23 cellular contexts compared by ENCODE assay signal in the genomic region with DNA sequence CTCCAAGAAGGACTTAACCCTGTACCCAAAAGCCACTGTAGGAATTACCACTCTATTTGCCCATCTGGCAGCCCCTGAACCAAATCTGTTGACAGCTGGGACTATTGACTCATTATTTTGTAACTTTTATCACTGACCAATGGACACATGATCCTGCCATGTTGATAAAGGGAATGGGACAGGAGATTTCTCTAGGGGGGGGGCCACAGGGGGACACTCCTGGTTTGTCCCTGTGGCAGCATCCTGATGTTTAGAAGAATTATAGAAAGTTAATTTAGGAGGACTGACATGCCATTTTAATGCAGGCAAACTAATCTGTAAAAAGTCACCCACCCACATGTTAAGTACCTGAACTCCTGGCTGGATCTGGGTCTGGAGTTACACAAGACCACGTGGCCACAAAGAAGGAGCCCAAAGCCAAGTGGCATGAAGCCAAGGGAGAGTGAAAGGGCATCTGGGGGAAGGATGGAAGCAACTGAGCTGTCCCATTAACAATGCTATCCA.
DNase-seq lines count a peak whose midpoint lies in the region; ATAC-seq and TF ChIP-seq lines count a peak whose summit lies in the region.
"Had no signal": no experiment of that assay in that cellular context is flagged by ENCODE, and none has a peak within 500 bp of the region (broad histone marks: within the 10 kb centered on the region; RNA-seq: fewer than 3 reads in every experiment).

No MANE protein-coding gene starts in this region.

- H3K27me3 ChIP-seq in SK-N-SH (ENCODE audit: insufficient read depth), result no peaks in the 10 kb centered on the region
- H3K27me3 ChIP-seq in mesenchymal stem cell (ENCODE audit: control insufficient read depth in 1 of 2, insufficient read depth in 1 of 2, low read length in 2 of 2), result peaks cover 3 to 5% of the 10 kb centered on the region in 2 experiments
- no peaks in the 10 kb centered on the region for H3K27me3 ChIP-seq in breast epithelium
- H3K27me3 ChIP-seq: BLaER1, neutrophil, upper lobe of left lung had no signal

- POLR2A ChIA-PET in SK-N-SH (lab: Yijun Ruan, JAX), result no interaction called here

- no peak overlapping the region for H2BK12ac ChIP-seq in mesenchymal stem cell (ENCODE audit: low read length in 2 of 2)

- H2BK15ac ChIP-seq in mesenchymal stem cell (ENCODE audit: low read depth, poor library complexity, severe bottlenecking), result no peak overlapping the region

- H2BK5ac ChIP-seq in mesenchymal stem cell (ENCODE audit: low read depth, low read length, poor library complexity, severe bottlenecking), result no peak overlapping the region

- H3K4me2 ChIP-seq in SK-N-SH (no peak overlapping the region), mesenchymal stem cell (ENCODE audit: low read length, poor library complexity, severe bottlenecking) (no peak overlapping the region)
- H3K4me2 ChIP-seq: A549, BLaER1, KMS-11 had no signal

- intact Hi-C loops in breast epithelium (cut with DNase I; ENCODE audit: low total_unique reads), result no loop called here

- H2AFZ ChIP-seq in SK-N-SH (ENCODE audit: low read depth), result no peak overlapping the region
- H2AFZ ChIP-seq in mesenchymal stem cell (ENCODE audit: low read depth, low read length), result no peak overlapping the region

- H3K79me1 ChIP-seq in mesenchymal stem cell (replicated peaks; ENCODE audit: low read length, poor library complexity, severe bottlenecking), result no peaks in the 10 kb centered on the region

- no peak overlapping the region for H4K8ac ChIP-seq in mesenchymal stem cell (ENCODE audit: low read length)

- H3K18ac ChIP-seq in mesenchymal stem cell (ENCODE audit: low read depth in 1 of 2, low read length in 2 of 2), result no peak overlapping the region

- TF ChIP-seq CTCF in SK-N-SH (IDR thresholded peaks at IDR 0.05) (no peak), fibroblast of villous mesenchyme (IDR thresholded peaks at IDR 0.05; ENCODE audit: insufficient read depth, low read depth, low read length) (no peak), breast epithelium (IDR thresholded peaks at IDR 0.05) (no peak)

- no peak overlapping the region for H2AK5ac ChIP-seq in mesenchymal stem cell (ENCODE audit: low read length, severe bottlenecking)

- no peaks in the 10 kb centered on the region for H3K79me2 ChIP-seq in SK-N-SH (ENCODE audit: insufficient read depth)

- no peak overlapping the region for H4K91ac ChIP-seq in mesenchymal stem cell (ENCODE audit: low read length)

- H3K4me1 ChIP-seq in SK-N-SH (ENCODE audit: control insufficient read depth in 1 of 2, insufficient read depth in 2 of 2, low read depth in 1 of 2, low read length in 1 of 2) (peaks cover 5 to 10% of the 10 kb centered on the region in 2 experiments; a peak in 2 of 4 replicates), mesenchymal stem cell (ENCODE audit: control insufficient read depth, insufficient read depth, low read depth, low read length) (peaks cover 2% of the 10 kb centered on the region), breast epithelium (no peaks in the 10 kb centered on the region)
- H3K4me1 ChIP-seq: Caco-2, psoas muscle had no signal

- ATAC-seq in SK-N-SH treated with all-trans-retinoic acid at 6 μM for 48 hours, result no peak
- ATAC-seq in HG03469 (IDR thresholded peaks at IDR 0.05; ENCODE audit: unreplicated experiment), result no peak
- ATAC-seq: A549, psoas muscle had no signal

- H3K36me3 ChIP-seq in SK-N-SH (replicated peaks in 1 of 2; ENCODE audit: control insufficient read depth in 1 of 2, insufficient read depth in 2 of 2, low read length in 1 of 2), result no peaks in the 10 kb centered on the region
- H3K36me3 ChIP-seq in mesenchymal stem cell (ENCODE audit: control insufficient read depth in 1 of 2, insufficient read depth in 2 of 2, low read depth in 1 of 2, low read length in 2 of 2), result no peaks in the 10 kb centered on the region
- no peaks in the 10 kb centered on the region for H3K36me3 ChIP-seq in breast epithelium
- H3K36me3 ChIP-seq: BLaER1, neutrophil, upper lobe of left lung had no signal

- H3F3A ChIP-seq in SK-N-SH (replicated peaks; ENCODE audit: insufficient read depth), result peaks cover 20% of the 10 kb centered on the region

- H3K9me3 ChIP-seq in SK-N-SH (no peaks in the 10 kb centered on the region), mesenchymal stem cell (ENCODE audit: control insufficient read depth, low read length) (no peaks in the 10 kb centered on the region), breast epithelium (no peaks in the 10 kb centered on the region)
- H3K9me3 ChIP-seq: A549, BLaER1, Caco-2, neutrophil, psoas muscle, upper lobe of left lung had no signal

- H3K23ac ChIP-seq in mesenchymal stem cell (ENCODE audit: low read length in 2 of 2), result no peak overlapping the region

- H4K20me1 ChIP-seq in SK-N-SH (ENCODE audit: insufficient read depth), result no peaks in the 10 kb centered on the region
- H4K20me1 ChIP-seq: BLaER1 had no signal

- H3K27ac ChIP-seq in SK-N-SH (ENCODE audit: low read depth in 2 of 2, low read length in 1 of 2), result no peak overlapping the region
- no peak overlapping the region for H3K27ac ChIP-seq in mesenchymal stem cell (ENCODE audit: low read length, poor library complexity, severe bottlenecking)
- H3K27ac ChIP-seq in breast epithelium, result no peak overlapping the region
- H3K27ac ChIP-seq: A549, BLaER1, coronary artery, KMS-11, neutrophil, psoas muscle, skin epidermis, upper lobe of left lung had no signal

- 0% methylated on average over 1 of the region's 1 CpG for WGBS in SK-N-SH (ENCODE audit: low lambda C conversion rate)
- 30% methylated on average over 1 of the region's 1 CpG for WGBS in mesenchymal stem cell

- H3K9me2 ChIP-seq in SK-N-SH, result no peaks in the 10 kb centered on the region

- DNase-seq in SK-N-SH (peak; percentile 12), NCI-H524 treated with DMSO at 0.1 percent for 48 hours (lab: John Stamatoyannopoulos, UW) (peak; percentile 55), fibroblast of villous mesenchyme (ENCODE audit: low read depth) (peak; percentile 34), HCEC 1CT (no peak), mesenchymal stem cell (no peak), breast epithelium (ENCODE audit: low spot score in 2 of 2) (no peak)
- DNase-seq: activated CD4-positive, alpha-beta T cell treated with anti-CD3 and anti-CD28 coated beads for 4 hours; activated naive CD4-positive, alpha-beta T cell; activated T-cell treated with anti-CD3 and anti-CD28 coated beads, Interleukin-2, amount 50 U/mL, for 24 hours; Caco-2; H7; NCI-H187 treated with DMSO at 0.1 percent for 48 hours; NCI-H446 treated with DMSO at 0.1 percent for 48 hours; psoas muscle; upper lobe of left lung had no signal

- no peak overlapping the region for H3K4me3 ChIP-seq in SK-N-SH (ENCODE audit: low read depth in 2 of 2, low read length in 1 of 2)
- no peak overlapping the region for H3K4me3 ChIP-seq in fibroblast of villous mesenchyme (ENCODE audit: low read depth, low read length)
- H3K4me3 ChIP-seq in mesenchymal stem cell (ENCODE audit: insufficient read depth in 1 of 2, low read depth in 1 of 2, low read length in 2 of 2), result no peak overlapping the region
- H3K4me3 ChIP-seq in breast epithelium, result no peak overlapping the region
- H3K4me3 ChIP-seq: A549, BLaER1, coronary artery, psoas muscle, skin epidermis, upper lobe of left lung had no signal

- CTCF ChIA-PET in SK-N-SH (lab: Yijun Ruan, JAX), result interaction anchor here (0.6 to 3.1 kb wide), 16 partner anchors 8 to 927 kb away, joined by 3 to 43 read pairs (median 4); no protein-coding TSS in a partner anchor

- TF ChIP-seq RAD21 in SK-N-SH (IDR thresholded peaks at IDR 0.05; ENCODE audit: low read length), result no peak

- H2BK120ac ChIP-seq in mesenchymal stem cell (ENCODE audit: low read depth, low read length), result no peak overlapping the region

- H3K4ac ChIP-seq in mesenchymal stem cell (ENCODE audit: low read depth in 1 of 2, low read length in 2 of 2), result no peak overlapping the region

- H3K14ac ChIP-seq in mesenchymal stem cell (ENCODE audit: low read length in 2 of 2), result no peak overlapping the region

- no peak for TF ChIP-seq POLR2A in breast epithelium (IDR thresholded peaks at IDR 0.05)

- H3K9ac ChIP-seq in SK-N-SH (no peak overlapping the region), mesenchymal stem cell (ENCODE audit: low read length) (no peak overlapping the region)
- H3K9ac ChIP-seq: BLaER1, KMS-11 had no signal

- no peak for TF ChIP-seq EP300 in SK-N-SH (IDR thresholded peaks at IDR 0.05; ENCODE audit: borderline replicate concordance in 1 of 2, low read depth in 1 of 2, low read length in 1 of 2)

TF ChIP-seq in SK-N-SH, 30 proteins besides CTCF, POLR2A, EP300 and RAD21 (continues in another document):
- TF ChIP-seq, protein P1, sequence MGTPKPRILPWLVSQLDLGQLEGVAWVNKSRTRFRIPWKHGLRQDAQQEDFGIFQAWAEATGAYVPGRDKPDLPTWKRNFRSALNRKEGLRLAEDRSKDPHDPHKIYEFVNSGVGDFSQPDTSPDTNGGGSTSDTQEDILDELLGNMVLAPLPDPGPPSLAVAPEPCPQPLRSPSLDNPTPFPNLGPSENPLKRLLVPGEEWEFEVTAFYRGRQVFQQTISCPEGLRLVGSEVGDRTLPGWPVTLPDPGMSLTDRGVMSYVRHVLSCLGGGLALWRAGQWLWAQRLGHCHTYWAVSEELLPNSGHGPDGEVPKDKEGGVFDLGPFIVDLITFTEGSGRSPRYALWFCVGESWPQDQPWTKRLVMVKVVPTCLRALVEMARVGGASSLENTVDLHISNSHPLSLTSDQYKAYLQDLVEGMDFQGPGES (IDR thresholded peaks at IDR 0.05; ENCODE audit: low read depth, low read length), result no peak

TF ChIP-seq in SK-N-SH treated with all-trans-retinoic acid at 6 μM for 48 hours, 23 proteins besides CTCF, POLR2A, EP300 and RAD21:
- TF ChIP-seq RARB (CRISPR knock-in tag; IDR thresholded peaks at IDR 0.05) (no peak), GLIS3 (CRISPR knock-in tag; IDR thresholded peaks at IDR 0.05) (no peak), ZC3H10 (CRISPR knock-in tag; IDR thresholded peaks at IDR 0.05) (no peak), TOX (CRISPR knock-in tag; IDR thresholded peaks at IDR 0.05; ENCODE audit: borderline replicate concordance) (no peak), CSDC2 (CRISPR knock-in tag; IDR thresholded peaks at IDR 0.05) (no peak)
- TF ChIP-seq, protein P2, sequence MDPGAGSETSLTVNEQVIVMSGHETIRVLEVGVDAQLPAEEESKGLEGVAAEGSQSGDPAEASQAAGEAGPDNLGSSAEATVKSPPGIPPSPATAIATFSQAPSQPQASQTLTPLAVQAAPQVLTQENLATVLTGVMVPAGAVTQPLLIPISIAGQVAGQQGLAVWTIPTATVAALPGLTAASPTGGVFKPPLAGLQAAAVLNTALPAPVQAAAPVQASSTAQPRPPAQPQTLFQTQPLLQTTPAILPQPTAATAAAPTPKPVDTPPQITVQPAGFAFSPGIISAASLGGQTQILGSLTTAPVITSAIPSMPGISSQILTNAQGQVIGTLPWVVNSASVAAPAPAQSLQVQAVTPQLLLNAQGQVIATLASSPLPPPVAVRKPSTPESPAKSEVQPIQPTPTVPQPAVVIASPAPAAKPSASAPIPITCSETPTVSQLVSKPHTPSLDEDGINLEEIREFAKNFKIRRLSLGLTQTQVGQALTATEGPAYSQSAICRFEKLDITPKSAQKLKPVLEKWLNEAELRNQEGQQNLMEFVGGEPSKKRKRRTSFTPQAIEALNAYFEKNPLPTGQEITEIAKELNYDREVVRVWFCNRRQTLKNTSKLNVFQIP (CRISPR knock-in tag; IDR thresholded peaks at IDR 0.05; ENCODE audit: borderline replicate concordance, low read depth), result no peak
TF ChIP-seq in SK-N-SH treated with all-trans-retinoic acid at 6 μM for 48 hours: peak in this region for 0.

Comparison
In these comparisons a context has a peak if more than half of its experiments do, and no peak if none do; other contexts are left out.
1. DNase-seq: peak in SK-N-SH (single experiment), NCI-H524 treated with DMSO at 0.1 percent for 48 hours (single experiment) and fibroblast of villous mesenchyme (single experiment); none in HCEC 1CT (single experiment), mesenchymal stem cell (single experiment) and breast epithelium (0 of 2).